In genomic region chr19:42081584-42082258, GRCh38 we compare ENCODE assay signal across 8 cellular contexts. TPM values are rescaled to one million over a fixed set of nuclear protein-coding genes. Genes with fewer than 3 reads are reported as not detected.
A peak's percentile ranks its signal among the peaks of the same experiment; 100 is the strongest.
DNase-seq lines count a peak whose midpoint lies in the region; ATAC-seq and TF ChIP-seq lines count a peak whose summit lies in the region.

No MANE protein-coding gene starts in this region.

- DNase-seq in NCI-H524 (lab: John Stamatoyannopoulos, UW) = peak; percentile 37 to 76
- DNase-seq in NCI-H524 treated with DMSO at 0.1 percent for 48 hours (lab: John Stamatoyannopoulos, UW) = no peak
- DNase-seq in Jurkat, Clone E6-1 (ENCODE audit: low read depth, low spot score) = peak; percentile 33
- peak; percentile 32 for DNase-seq in activated CD4-positive, alpha-beta memory T cell treated with anti-CD3 and anti-CD28 coated beads for 36 hours
- DNase-seq in hepatocyte (ENCODE audit: low spot score) = peak; percentile 58

- H3K36me3 Mint-ChIP-seq in activated CD4-positive, alpha-beta memory T cell treated with anti-CD3 and anti-CD28 coated beads for 36 hours = peaks cover 22% of the 10 kb centered on the region

- H3K9me2 ChIP-seq in hepatocyte (replicated peaks; ENCODE audit: insufficient read depth) = no peaks in the 10 kb centered on the region

- intact Hi-C loops in activated CD4-positive, alpha-beta memory T cell treated with anti-CD3 and anti-CD28 coated beads for 36 hours (cut with micrococcal nuclease) = no loop called here

- no peaks in the 10 kb centered on the region for H3K27me3 Mint-ChIP-seq in activated CD4-positive, alpha-beta memory T cell treated with anti-CD3 and anti-CD28 coated beads for 36 hours

- H3K27me3 ChIP-seq in hepatocyte = no peaks in the 10 kb centered on the region

- peaks cover 24% of the 10 kb centered on the region for H3K79me2 ChIP-seq in hepatocyte

- H3K4me1 Mint-ChIP-seq in activated CD4-positive, alpha-beta memory T cell treated with anti-CD3 and anti-CD28 coated beads for 36 hours (ENCODE audit: low read depth) = peaks cover 29% of the 10 kb centered on the region

- H3K27ac ChIP-seq in hepatocyte = peak overlapping the region; percentile 53

- TF ChIP-seq CTCF in hepatocyte (IDR thresholded peaks at IDR 0.05; ENCODE audit: poor library complexity) = peak; percentile 43

- no peak overlapping the region for H3K4me3 Mint-ChIP-seq in activated CD4-positive, alpha-beta memory T cell treated with anti-CD3 and anti-CD28 coated beads for 36 hours

- 69% methylated on average over 2 of the region's 2 CpGs for WGBS in hepatocyte (ENCODE audit: low lambda C conversion rate, missing lambda C conversion rate)

- H3K27ac Mint-ChIP-seq in activated CD4-positive, alpha-beta memory T cell treated with anti-CD3 and anti-CD28 coated beads for 36 hours = peak overlapping the region; percentile 35

- no peak overlapping the region for H2AFZ ChIP-seq in hepatocyte

- CTCF ChIA-PET in activated CD4-positive, alpha-beta memory T cell treated with anti-CD3 and anti-CD28 coated beads for 36 hours (lab: Charles Lee) = interaction anchor here (0.7 to 1.1 kb wide), 2 partner anchors 20 to 53 kb away, joined by 3 read pairs; no protein-coding TSS in a partner anchor

- POLR2A ChIA-PET in activated CD4-positive, alpha-beta memory T cell treated with anti-CD3 and anti-CD28 coated beads for 36 hours (lab: Charles Lee) = no interaction called here

- H4K20me1 ChIP-seq in hepatocyte (ENCODE audit: insufficient read depth, poor library complexity, severe bottlenecking) = peaks cover 27% of the 10 kb centered on the region

- H3K4me1 ChIP-seq in hepatocyte (ENCODE audit: insufficient read depth) = peaks cover 9% of the 10 kb centered on the region

- no peaks in the 10 kb centered on the region for H3K36me3 ChIP-seq in hepatocyte (replicated peaks; ENCODE audit: insufficient read depth, low read depth)

- no peaks in the 10 kb centered on the region for H3K9me3 ChIP-seq in hepatocyte (ENCODE audit: low read depth)

- no peak overlapping the region for H3K4me3 ChIP-seq in Jurkat, Clone E6-1 (ENCODE audit: low read length)
- H3K4me3 ChIP-seq in hepatocyte = no peak overlapping the region

- ATAC-seq in HG02763 (IDR thresholded peaks at IDR 0.05; ENCODE audit: unreplicated experiment) (no peak), GM21723 (IDR thresholded peaks at IDR 0.05; ENCODE audit: unreplicated experiment) (no peak), GM21528 (IDR thresholded peaks at IDR 0.05; ENCODE audit: low FRiP score, unreplicated experiment) (no peak)

- no peaks in the 10 kb centered on the region for H3K9me3 Mint-ChIP-seq in activated CD4-positive, alpha-beta memory T cell treated with anti-CD3 and anti-CD28 coated beads for 36 hours

- H3K4me2 ChIP-seq in hepatocyte = no peak overlapping the region

RNA-seq across cellular contexts. Expression of gene ZNF574, which starts 5.8 kb away (rescaled TPM):
- 15.0 TPM for polyA plus RNA-seq in Jurkat, Clone E6-1 (2012; ENCODE audit: insufficient read depth, insufficient read length)
- 10 to 100 TPM; 12.2 to 13.2 TPM for total RNA-seq in activated CD4-positive, alpha-beta memory T cell treated with anti-CD3 and anti-CD28 coated beads for 36 hours
- 10.7 and 11.8 TPM in 2 replicates for total RNA-seq in hepatocyte
- 13.3 and 13.6 TPM in 2 replicates for polyA plus RNA-seq in hepatocyte

RNA-seq across cellular contexts. Expression of gene GRIK5, which starts 11.7 kb away (rescaled TPM):
- 0.80 TPM for polyA plus RNA-seq in Jurkat, Clone E6-1 (2012; ENCODE audit: insufficient read depth, insufficient read length)
- under 1 TPM; 0.73 to 0.90 TPM for total RNA-seq in activated CD4-positive, alpha-beta memory T cell treated with anti-CD3 and anti-CD28 coated beads for 36 hours
- total RNA-seq in hepatocyte = 0.60 and 0.92 TPM in 2 replicates
- polyA plus RNA-seq in hepatocyte = 0.34 and 0.50 TPM in 2 replicates

RNA-seq across cellular contexts. Expression of gene POU2F2, which starts 50.5 kb away (rescaled TPM):
- polyA plus RNA-seq in Jurkat, Clone E6-1 (2012; ENCODE audit: insufficient read depth, insufficient read length) = 3.7 TPM
- total RNA-seq in activated CD4-positive, alpha-beta memory T cell treated with anti-CD3 and anti-CD28 coated beads for 36 hours = 10 to 100 TPM; 55.6 to 57.3 TPM
- total RNA-seq in hepatocyte = 0.16 TPM in 1 of 2 replicates, not detected in the other
- 0.15 and 0.52 TPM in 2 replicates for polyA plus RNA-seq in hepatocyte

Comparison
In these comparisons a context has a peak if more than half of its experiments do, and no peak if none do; other contexts are left out.
1. RNA of gene POU2F2, which starts 50.5 kb away (total RNA-seq): 55.6 to 57.3 TPM in activated CD4-positive, alpha-beta memory T cell treated with anti-CD3 and anti-CD28 coated beads for 36 hours; 0.16 TPM in hepatocyte; every median in the first group is over 10 times any median in the second.